19 cellular contexts compared by ENCODE assay signal in genomic region chr10:73306171-73306708, GRCh38. TPM values are rescaled to one million over a fixed set of nuclear protein-coding genes. Genes with fewer than 3 reads are reported as not detected.
A peak's percentile ranks its signal among the peaks of the same experiment; 100 is the strongest.
DNase-seq lines count a peak whose midpoint lies in the region; ATAC-seq lines count a peak whose summit lies in the region.
"Had no signal": no experiment of that assay in that cellular context is flagged by ENCODE, and none has a peak within 500 bp of the region (broad histone marks: within the 10 kb centered on the region; RNA-seq: fewer than 3 reads in every experiment).

No MANE protein-coding gene starts in this region.

- H3K4me3 ChIP-seq in GM23248 (no peak overlapping the region), adipocyte (ENCODE audit: low read length) (peak overlapping the region; percentile 13)
- H3K4me3 ChIP-seq: BLaER1, GM12878 had no signal

- no peaks in the 10 kb centered on the region for H3K9me2 ChIP-seq in GM23248 (ENCODE audit: insufficient read depth)

- DNase-seq in DMS53 (lab: John Stamatoyannopoulos, UW) (peak; percentile 3), DMS53 treated with DMSO at 0.1 percent for 48 hours (lab: John Stamatoyannopoulos, UW; ENCODE audit: unreplicated experiment) (no peak), GM23248 (peak; percentile 0), adipocyte (ENCODE audit: low read depth) (no peak), OCI-M2 (lab: John Stamatoyannopoulos, UW; ENCODE audit: unreplicated experiment) (no peak)
- no peak for DNase-seq in activated CD8-positive, alpha-beta memory T cell treated with anti-CD3 and anti-CD28 coated beads, Interleukin-2, amount 50 U/mL, for 48 hours
- DNase-seq: CD4-positive, alpha-beta T cell; CD8-positive, alpha-beta memory T cell; DMS 273 treated with DMSO at 0.1 percent for 48 hours; DMS79; EL; GDM1; H7; HCEC 1CT had no signal

- H3K4me1 ChIP-seq in GM23248 (ENCODE audit: insufficient read depth): no peaks in the 10 kb centered on the region
- H3K4me1 ChIP-seq in adipocyte (ENCODE audit: control insufficient read depth, insufficient read depth, low read length): no peaks in the 10 kb centered on the region
- H3K4me1 ChIP-seq: BLaER1 had no signal

- H3K9me3 ChIP-seq in GM23248 (ENCODE audit: low read depth): no peaks in the 10 kb centered on the region
- H3K9me3 ChIP-seq in adipocyte (ENCODE audit: control insufficient read depth, low read length): peaks cover 23% of the 10 kb centered on the region

- H3K27ac ChIP-seq in GM23248: no peak overlapping the region
- H3K27ac ChIP-seq: 22Rv1, BLaER1, C4-2B had no signal

- H3K79me2 ChIP-seq in GM23248 (ENCODE audit: insufficient read depth): no peaks in the 10 kb centered on the region

- in situ Hi-C loops in GM23248 (cut with MboI): no loop called here

- H3K36me3 ChIP-seq in GM23248 (ENCODE audit: low read depth) (0 out of 2 replicates have a peak, but pooled peaks cover 5% of the 10 kb centered on the region), adipocyte (ENCODE audit: control insufficient read depth, insufficient read depth, low read length, severe bottlenecking) (peaks cover 7% of the 10 kb centered on the region)

- no peak overlapping the region for H2AFZ ChIP-seq in GM23248

- no peaks in the 10 kb centered on the region for H4K20me1 ChIP-seq in GM23248 (ENCODE audit: insufficient read depth)
- H4K20me1 ChIP-seq: BLaER1 had no signal

- no peaks in the 10 kb centered on the region for H3F3A ChIP-seq in GM23248 (ENCODE audit: insufficient read depth)

- H3K9ac ChIP-seq in GM23248 (no peak overlapping the region), adipocyte (ENCODE audit: low read length) (no peak overlapping the region)
- H3K9ac ChIP-seq: BLaER1 had no signal

- ATAC-seq in HG02852 (IDR thresholded peaks at IDR 0.05; ENCODE audit: unreplicated experiment): no peak
- ATAC-seq: GM12878 had no signal

- H3K27me3 ChIP-seq in GM23248 (replicated peaks; ENCODE audit: insufficient read depth) (no peaks in the 10 kb centered on the region), adipocyte (replicated peaks; ENCODE audit: control insufficient read depth, insufficient read depth, low read length) (no peaks in the 10 kb centered on the region)
- H3K27me3 ChIP-seq: BLaER1 had no signal

- no peak overlapping the region for H3K4me2 ChIP-seq in GM23248 (ENCODE audit: unreplicated experiment)
- H3K4me2 ChIP-seq: BLaER1 had no signal

RNA-seq across cellular contexts. Expression of gene CFAP70, which starts 52.4 kb away (rescaled TPM):
- total RNA-seq in GM23248 (2014; rRNA removed; shearing (Covaris generic)): 0.38 and 0.43 TPM in 2 replicates
- polyA plus RNA-seq in GM23248 (2016; fragmentation: Nextera tagmentation; extraction: Ambion mirVana): 0.61 and 0.65 TPM in 2 replicates
- polyA plus RNA-seq: CD8-positive, alpha-beta memory T cell had no signal

RNA-seq across cellular contexts. Expression of gene MRPS16, which starts 53.8 kb away (rescaled TPM):
- total RNA-seq in GM23248 (2014; rRNA removed; shearing (Covaris generic)): 57.2 and 57.8 TPM in 2 replicates
- polyA plus RNA-seq in GM23248 (2016; fragmentation: Nextera tagmentation; extraction: Ambion mirVana): 109 and 110 TPM in 2 replicates

RNA-seq across cellular contexts. Expression of gene DNAJC9, which starts 59.2 kb away (rescaled TPM):
- total RNA-seq in GM23248 (2014; rRNA removed; shearing (Covaris generic)): 19.8 and 20.9 TPM in 2 replicates
- 20.7 and 21.1 TPM in 2 replicates for polyA plus RNA-seq in GM23248 (2016; fragmentation: Nextera tagmentation; extraction: Ambion mirVana)

Comparison
In these comparisons a context has a peak if more than half of its experiments do, and no peak if none do; other contexts are left out.
1. DNase-seq: peak in DMS53 (single experiment) and GM23248 (single experiment); none in DMS53 treated with DMSO at 0.1 percent for 48 hours (single experiment), adipocyte (single experiment), OCI-M2 (single experiment) and activated CD8-positive, alpha-beta memory T cell treated with anti-CD3 and anti-CD28 coated beads, Interleukin-2, amount 50 U/mL, for 48 hours (single experiment).